In the genomic region with DNA sequence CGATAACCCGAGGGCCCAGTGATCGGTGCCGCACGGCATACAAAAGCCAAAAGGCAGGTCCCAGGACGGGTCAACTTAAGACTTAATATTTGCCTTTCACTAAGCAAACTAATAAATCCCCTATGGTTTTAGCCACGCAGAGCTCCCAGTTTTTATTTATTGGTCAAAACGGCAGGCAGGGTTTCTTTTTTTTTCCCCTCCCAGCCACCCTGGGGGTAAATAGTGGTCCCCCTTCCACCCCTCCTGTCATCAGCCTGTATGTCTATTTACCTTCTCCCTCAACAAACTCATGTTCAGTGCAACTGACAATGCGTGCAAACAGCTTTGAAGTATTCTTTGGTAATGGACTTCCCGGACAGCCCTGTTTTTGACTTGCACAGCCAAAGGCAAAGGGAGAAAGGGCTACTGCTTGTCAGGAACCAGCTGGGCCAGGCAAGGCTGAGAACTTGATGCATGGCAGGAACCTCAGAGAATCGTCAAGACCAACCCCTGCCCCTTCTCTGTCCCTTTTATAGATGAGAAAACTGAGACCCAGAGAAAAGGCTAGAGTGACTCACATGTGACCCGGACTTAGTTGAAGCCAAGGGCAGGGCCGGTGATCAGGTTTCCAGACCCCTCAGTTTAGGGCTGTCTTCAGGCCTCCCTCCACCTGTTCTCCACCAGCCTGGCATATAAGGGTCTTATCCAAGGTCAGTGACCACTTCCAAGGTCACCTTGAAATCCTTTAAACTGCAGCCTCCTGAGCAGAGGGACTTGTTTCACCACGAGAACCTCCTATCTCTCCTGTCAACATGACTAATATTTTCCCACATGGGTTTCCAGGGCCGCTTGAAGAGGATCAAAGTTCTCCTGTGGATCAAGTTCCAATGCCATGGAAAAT, we compare ENCODE assay signal across 1 cellular context.
TF ChIP-seq lines count a peak whose summit lies in the region.

No MANE protein-coding gene starts in this region.

TF ChIP-seq in HepG2, 621 proteins besides CTCF, POLR2A, EP300 and RAD21 (continued from another document and continues in another):
- TF ChIP-seq, protein P1, sequence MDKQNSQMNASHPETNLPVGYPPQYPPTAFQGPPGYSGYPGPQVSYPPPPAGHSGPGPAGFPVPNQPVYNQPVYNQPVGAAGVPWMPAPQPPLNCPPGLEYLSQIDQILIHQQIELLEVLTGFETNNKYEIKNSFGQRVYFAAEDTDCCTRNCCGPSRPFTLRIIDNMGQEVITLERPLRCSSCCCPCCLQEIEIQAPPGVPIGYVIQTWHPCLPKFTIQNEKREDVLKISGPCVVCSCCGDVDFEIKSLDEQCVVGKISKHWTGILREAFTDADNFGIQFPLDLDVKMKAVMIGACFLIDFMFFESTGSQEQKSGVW (CRISPR knock-in tag; IDR thresholded peaks at IDR 0.05; ENCODE audit: borderline replicate concordance) = peak; percentile 89; the same call in 1 of the 2 replicates
- peak; percentile 93 for TF ChIP-seq MEF2D (CRISPR knock-in tag; IDR thresholded peaks at IDR 0.05)
- TF ChIP-seq ZNF878 (CRISPR knock-in tag; IDR thresholded peaks at IDR 0.05) = peak; percentile 94
- no peak for TF ChIP-seq KAT2B (IDR thresholded peaks at IDR 0.05; ENCODE audit: borderline replicate concordance, low read depth, low read length)
- TF ChIP-seq ZNF619 (CRISPR knock-in tag; IDR thresholded peaks at IDR 0.05) = no peak
- TF ChIP-seq MAZ (IDR thresholded peaks at IDR 0.05; ENCODE audit: borderline replicate concordance, low read depth, low read length) = peak; percentile 65; the same call in 1 of the 2 replicates
- 0 out of 2 replicates have a peak, but pooled peaks have one; percentile 68 for TF ChIP-seq MAZ (CRISPR knock-in tag; IDR thresholded peaks at IDR 0.05; ENCODE audit: low read depth)
- peak; percentile 72 for TF ChIP-seq ZNF772 (CRISPR knock-in tag; IDR thresholded peaks at IDR 0.05)
- no peak for TF ChIP-seq ZNF577 (CRISPR knock-in tag; IDR thresholded peaks at IDR 0.05; ENCODE audit: borderline replicate concordance, low read depth)
- no peak for TF ChIP-seq ZSCAN30 (CRISPR knock-in tag; IDR thresholded peaks at IDR 0.05)
- TF ChIP-seq, protein P2, sequence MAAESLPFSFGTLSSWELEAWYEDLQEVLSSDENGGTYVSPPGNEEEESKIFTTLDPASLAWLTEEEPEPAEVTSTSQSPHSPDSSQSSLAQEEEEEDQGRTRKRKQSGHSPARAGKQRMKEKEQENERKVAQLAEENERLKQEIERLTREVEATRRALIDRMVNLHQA (CRISPR knock-in tag; IDR thresholded peaks at IDR 0.05) = no peak
- TF ChIP-seq U2AF1 (optimal IDR thresholded peaks at IDR 0.05; ENCODE audit: low read depth, low read length) = no peak
- peak; percentile 69; the same call in 1 of the 2 replicates for TF ChIP-seq ZSCAN21 (CRISPR knock-in tag; IDR thresholded peaks at IDR 0.05; ENCODE audit: borderline replicate concordance)
- no peak for TF ChIP-seq FOXM1 (CRISPR knock-in tag; IDR thresholded peaks at IDR 0.05)
- TF ChIP-seq, protein P3, sequence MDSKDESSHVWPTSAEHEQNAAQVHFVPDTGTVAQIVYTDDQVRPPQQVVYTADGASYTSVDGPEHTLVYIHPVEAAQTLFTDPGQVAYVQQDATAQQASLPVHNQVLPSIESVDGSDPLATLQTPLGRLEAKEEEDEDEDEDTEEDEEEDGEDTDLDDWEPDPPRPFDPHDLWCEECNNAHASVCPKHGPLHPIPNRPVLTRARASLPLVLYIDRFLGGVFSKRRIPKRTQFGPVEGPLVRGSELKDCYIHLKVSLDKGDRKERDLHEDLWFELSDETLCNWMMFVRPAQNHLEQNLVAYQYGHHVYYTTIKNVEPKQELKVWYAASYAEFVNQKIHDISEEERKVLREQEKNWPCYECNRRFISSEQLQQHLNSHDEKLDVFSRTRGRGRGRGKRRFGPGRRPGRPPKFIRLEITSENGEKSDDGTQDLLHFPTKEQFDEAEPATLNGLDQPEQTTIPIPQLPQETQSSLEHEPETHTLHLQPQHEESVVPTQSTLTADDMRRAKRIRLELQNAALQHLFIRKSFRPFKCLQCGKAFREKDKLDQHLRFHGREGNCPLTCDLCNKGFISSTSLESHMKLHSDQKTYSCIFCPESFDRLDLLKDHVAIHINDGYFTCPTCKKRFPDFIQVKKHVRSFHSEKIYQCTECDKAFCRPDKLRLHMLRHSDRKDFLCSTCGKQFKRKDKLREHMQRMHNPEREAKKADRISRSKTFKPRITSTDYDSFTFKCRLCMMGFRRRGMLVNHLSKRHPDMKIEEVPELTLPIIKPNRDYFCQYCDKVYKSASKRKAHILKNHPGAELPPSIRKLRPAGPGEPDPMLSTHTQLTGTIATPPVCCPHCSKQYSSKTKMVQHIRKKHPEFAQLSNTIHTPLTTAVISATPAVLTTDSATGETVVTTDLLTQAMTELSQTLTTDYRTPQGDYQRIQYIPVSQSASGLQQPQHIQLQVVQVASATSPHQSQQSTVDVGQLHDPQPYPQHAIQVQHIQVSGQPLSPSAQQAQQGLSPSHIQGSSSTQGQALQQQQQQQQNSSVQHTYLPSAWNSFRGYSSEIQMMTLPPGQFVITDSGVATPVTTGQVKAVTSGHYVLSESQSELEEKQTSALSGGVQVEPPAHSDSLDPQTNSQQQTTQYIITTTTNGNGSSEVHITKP (CRISPR knock-in tag; IDR thresholded peaks at IDR 0.05; ENCODE audit: low read depth) = peak; percentile 80
- peak; percentile 7; the same call in 1 of the 2 replicates for TF ChIP-seq ZNF24 (IDR thresholded peaks at IDR 0.05)
- TF ChIP-seq ZNF891 (CRISPR knock-in tag; IDR thresholded peaks at IDR 0.05) = no peak
- TF ChIP-seq, protein P4, sequence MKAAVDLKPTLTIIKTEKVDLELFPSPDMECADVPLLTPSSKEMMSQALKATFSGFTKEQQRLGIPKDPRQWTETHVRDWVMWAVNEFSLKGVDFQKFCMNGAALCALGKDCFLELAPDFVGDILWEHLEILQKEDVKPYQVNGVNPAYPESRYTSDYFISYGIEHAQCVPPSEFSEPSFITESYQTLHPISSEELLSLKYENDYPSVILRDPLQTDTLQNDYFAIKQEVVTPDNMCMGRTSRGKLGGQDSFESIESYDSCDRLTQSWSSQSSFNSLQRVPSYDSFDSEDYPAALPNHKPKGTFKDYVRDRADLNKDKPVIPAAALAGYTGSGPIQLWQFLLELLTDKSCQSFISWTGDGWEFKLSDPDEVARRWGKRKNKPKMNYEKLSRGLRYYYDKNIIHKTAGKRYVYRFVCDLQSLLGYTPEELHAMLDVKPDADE (CRISPR knock-in tag; IDR thresholded peaks at IDR 0.05) = 0 out of 2 replicates have a peak, but pooled peaks have one; percentile 64
- TF ChIP-seq, protein P5, sequence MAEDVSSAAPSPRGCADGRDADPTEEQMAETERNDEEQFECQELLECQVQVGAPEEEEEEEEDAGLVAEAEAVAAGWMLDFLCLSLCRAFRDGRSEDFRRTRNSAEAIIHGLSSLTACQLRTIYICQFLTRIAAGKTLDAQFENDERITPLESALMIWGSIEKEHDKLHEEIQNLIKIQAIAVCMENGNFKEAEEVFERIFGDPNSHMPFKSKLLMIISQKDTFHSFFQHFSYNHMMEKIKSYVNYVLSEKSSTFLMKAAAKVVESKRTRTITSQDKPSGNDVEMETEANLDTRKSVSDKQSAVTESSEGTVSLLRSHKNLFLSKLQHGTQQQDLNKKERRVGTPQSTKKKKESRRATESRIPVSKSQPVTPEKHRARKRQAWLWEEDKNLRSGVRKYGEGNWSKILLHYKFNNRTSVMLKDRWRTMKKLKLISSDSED (CRISPR knock-in tag; IDR thresholded peaks at IDR 0.05) = no peak
- TF ChIP-seq ZNF256 (CRISPR knock-in tag; conservative IDR thresholded peaks at IDR 0.05) = 0 out of 2 replicates have a peak, but pooled peaks have one; percentile 31
- TF ChIP-seq, protein P6, sequence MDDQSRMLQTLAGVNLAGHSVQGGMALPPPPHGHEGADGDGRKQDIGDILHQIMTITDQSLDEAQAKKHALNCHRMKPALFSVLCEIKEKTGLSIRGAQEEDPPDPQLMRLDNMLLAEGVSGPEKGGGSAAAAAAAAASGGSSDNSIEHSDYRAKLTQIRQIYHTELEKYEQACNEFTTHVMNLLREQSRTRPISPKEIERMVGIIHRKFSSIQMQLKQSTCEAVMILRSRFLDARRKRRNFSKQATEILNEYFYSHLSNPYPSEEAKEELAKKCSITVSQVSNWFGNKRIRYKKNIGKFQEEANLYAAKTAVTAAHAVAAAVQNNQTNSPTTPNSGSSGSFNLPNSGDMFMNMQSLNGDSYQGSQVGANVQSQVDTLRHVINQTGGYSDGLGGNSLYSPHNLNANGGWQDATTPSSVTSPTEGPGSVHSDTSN (CRISPR knock-in tag; IDR thresholded peaks at IDR 0.05; ENCODE audit: borderline replicate concordance) = no peak
- TF ChIP-seq ZNF224 (CRISPR knock-in tag; IDR thresholded peaks at IDR 0.05) = no peak; the same call in 1 of the 2 replicates
- peak; percentile 95 for TF ChIP-seq HDAC1 (CRISPR knock-in tag; IDR thresholded peaks at IDR 0.05)
- no peak for TF ChIP-seq ZNF550 (CRISPR knock-in tag; IDR thresholded peaks at IDR 0.05; ENCODE audit: borderline replicate concordance)
- TF ChIP-seq ZNF546 (CRISPR knock-in tag; conservative IDR thresholded peaks at IDR 0.05) = peak; percentile 63; the same call in 1 of the 2 replicates
- TF ChIP-seq, protein P7, sequence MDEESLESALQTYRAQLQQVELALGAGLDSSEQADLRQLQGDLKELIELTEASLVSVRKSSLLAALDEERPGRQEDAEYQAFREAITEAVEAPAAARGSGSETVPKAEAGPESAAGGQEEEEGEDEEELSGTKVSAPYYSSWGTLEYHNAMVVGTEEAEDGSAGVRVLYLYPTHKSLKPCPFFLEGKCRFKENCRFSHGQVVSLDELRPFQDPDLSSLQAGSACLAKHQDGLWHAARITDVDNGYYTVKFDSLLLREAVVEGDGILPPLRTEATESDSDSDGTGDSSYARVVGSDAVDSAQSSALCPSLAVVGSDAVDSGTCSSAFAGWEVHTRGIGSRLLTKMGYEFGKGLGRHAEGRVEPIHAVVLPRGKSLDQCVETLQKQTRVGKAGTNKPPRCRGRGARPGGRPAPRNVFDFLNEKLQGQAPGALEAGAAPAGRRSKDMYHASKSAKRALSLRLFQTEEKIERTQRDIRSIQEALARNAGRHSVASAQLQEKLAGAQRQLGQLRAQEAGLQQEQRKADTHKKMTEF (CRISPR knock-in tag; IDR thresholded peaks at IDR 0.05) = peak; percentile 99
- TF ChIP-seq, protein P8, sequence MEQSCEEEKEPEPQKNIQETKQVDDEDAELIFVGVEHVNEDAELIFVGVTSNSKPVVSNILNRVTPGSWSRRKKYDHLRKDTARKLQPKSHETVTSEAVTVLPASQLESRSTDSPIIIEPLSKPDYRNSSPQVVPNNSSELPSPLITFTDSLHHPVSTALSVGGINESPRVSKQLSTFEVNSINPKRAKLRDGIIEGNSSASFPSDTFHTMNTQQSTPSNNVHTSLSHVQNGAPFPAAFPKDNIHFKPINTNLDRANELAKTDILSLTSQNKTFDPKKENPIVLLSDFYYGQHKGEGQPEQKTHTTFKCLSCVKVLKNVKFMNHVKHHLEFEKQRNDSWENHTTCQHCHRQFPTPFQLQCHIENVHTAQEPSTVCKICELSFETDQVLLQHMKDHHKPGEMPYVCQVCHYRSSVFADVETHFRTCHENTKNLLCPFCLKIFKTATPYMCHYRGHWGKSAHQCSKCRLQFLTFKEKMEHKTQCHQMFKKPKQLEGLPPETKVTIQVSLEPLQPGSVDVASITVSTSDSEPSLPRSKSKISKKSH (CRISPR knock-in tag; IDR thresholded peaks at IDR 0.05; ENCODE audit: borderline replicate concordance) = no peak
- no peak for TF ChIP-seq XBP1 (CRISPR knock-in tag; IDR thresholded peaks at IDR 0.05)
- no peak for TF ChIP-seq AGO2 (optimal IDR thresholded peaks at IDR 0.05; ENCODE audit: low read depth, low read length)
- TF ChIP-seq SP2 (CRISPR knock-in tag; IDR thresholded peaks at IDR 0.05) = no peak
- peak; percentile 95 for TF ChIP-seq SAP130 (CRISPR knock-in tag; IDR thresholded peaks at IDR 0.05; ENCODE audit: low read depth)
- no peak for TF ChIP-seq NPAS2 (CRISPR knock-in tag; IDR thresholded peaks at IDR 0.05; ENCODE audit: borderline replicate concordance)
- TF ChIP-seq ZFX (CRISPR knock-in tag; IDR thresholded peaks at IDR 0.05; ENCODE audit: low read depth) = peak; percentile 56; the same call in 1 of the 2 replicates
- TF ChIP-seq, protein P9, sequence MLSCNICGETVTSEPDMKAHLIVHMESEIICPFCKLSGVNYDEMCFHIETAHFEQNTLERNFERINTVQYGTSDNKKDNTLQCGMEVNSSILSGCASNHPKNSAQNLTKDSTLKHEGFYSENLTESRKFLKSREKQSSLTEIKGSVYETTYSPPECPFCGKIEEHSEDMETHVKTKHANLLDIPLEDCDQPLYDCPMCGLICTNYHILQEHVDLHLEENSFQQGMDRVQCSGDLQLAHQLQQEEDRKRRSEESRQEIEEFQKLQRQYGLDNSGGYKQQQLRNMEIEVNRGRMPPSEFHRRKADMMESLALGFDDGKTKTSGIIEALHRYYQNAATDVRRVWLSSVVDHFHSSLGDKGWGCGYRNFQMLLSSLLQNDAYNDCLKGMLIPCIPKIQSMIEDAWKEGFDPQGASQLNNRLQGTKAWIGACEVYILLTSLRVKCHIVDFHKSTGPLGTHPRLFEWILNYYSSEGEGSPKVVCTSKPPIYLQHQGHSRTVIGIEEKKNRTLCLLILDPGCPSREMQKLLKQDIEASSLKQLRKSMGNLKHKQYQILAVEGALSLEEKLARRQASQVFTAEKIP (CRISPR knock-in tag; IDR thresholded peaks at IDR 0.05; ENCODE audit: borderline replicate concordance) = no peak
- TF ChIP-seq TMF1 (CRISPR knock-in tag; IDR thresholded peaks at IDR 0.05; ENCODE audit: low read depth) = peak; percentile 65; the same call in 1 of the 2 replicates
- peak; percentile 85 for TF ChIP-seq ZNF3 (CRISPR knock-in tag; IDR thresholded peaks at IDR 0.05)
- peak; percentile 75 for TF ChIP-seq PHF5A (CRISPR knock-in tag; IDR thresholded peaks at IDR 0.05; ENCODE audit: low read depth, unreplicated experiment)
- no peak for TF ChIP-seq ZNF124 (CRISPR knock-in tag; IDR thresholded peaks at IDR 0.05)
- TF ChIP-seq ETV6 (CRISPR knock-in tag; conservative IDR thresholded peaks at IDR 0.05) = no peak; the same call in 1 of the 2 replicates
- TF ChIP-seq HOXA3 (CRISPR knock-in tag; IDR thresholded peaks at IDR 0.05) = peak; percentile 73
- TF ChIP-seq ZNF207 (IDR thresholded peaks at IDR 0.05; ENCODE audit: borderline replicate concordance) = no peak
- TF ChIP-seq NFE2L1 (CRISPR knock-in tag; IDR thresholded peaks at IDR 0.05; ENCODE audit: borderline replicate concordance) = no peak
- TF ChIP-seq, protein P10, sequence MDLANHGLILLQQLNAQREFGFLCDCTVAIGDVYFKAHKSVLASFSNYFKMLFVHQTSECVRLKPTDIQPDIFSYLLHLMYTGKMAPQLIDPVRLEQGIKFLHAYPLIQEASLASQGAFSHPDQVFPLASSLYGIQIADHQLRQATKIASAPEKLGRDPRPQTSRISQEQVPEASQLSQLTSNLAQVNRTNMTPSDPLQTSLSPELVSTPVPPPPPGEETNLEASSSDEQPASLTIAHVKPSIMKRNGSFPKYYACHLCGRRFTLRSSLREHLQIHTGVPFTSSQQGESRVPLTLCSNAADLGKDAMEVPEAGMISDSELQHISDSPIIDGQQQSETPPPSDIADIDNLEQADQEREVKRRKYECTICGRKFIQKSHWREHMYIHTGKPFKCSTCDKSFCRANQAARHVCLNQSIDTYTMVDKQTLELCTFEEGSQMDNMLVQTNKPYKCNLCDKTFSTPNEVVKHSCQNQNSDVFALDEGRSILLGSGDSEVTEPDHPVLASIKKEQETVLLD (CRISPR knock-in tag; IDR thresholded peaks at IDR 0.05; ENCODE audit: low read depth) = peak; percentile 48; the same call in 1 of the 2 replicates
- TF ChIP-seq ZIK1 (CRISPR knock-in tag; IDR thresholded peaks at IDR 0.05; ENCODE audit: borderline replicate concordance, low read depth) = peak; percentile 5; the same call in 1 of the 2 replicates
